8 cellular contexts compared by ENCODE assay signal in the genomic region with DNA sequence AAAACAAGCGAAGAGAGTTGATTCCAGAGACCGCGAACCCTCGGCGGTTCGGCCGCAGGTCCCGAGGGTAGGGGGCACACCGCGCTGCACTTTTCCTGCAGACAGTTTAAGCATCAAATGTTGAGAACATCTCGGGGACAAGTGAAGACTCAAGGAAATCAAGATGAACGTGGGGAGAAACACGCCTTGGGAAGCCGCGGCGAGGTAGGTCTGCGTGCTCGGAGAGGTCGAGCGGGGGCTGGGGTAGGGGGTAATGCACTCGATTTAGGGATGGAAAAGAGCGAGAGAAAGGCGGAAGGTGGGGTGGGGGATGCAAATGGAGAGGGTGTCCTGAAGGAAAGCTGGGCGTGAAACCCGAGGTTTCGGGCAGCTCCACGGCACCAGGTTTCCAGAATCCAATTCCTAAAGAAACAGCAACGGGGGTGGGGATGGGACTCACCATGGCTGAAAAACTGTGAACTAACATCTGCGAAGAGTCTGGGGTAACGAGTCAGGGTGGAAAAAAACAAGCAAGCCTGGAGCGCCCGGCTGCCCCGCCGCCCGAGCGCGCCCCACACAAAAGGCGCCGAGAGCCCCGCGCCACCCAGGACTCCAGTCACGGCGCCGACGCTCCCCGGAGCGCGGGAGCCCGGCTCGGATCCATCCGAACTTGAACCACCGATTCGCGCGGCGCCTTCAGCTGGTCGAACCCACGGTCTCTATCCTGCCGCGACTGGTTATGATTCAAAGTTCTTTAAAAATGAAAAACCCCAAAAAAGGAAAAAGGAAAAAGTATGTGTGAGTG. TPM values are rescaled to one million over a fixed set of nuclear protein-coding genes. Genes with fewer than 3 reads are reported as not detected.
A peak's percentile ranks its signal among the peaks of the same experiment; 100 is the strongest.
DNase-seq lines count a peak whose midpoint lies in the region; ATAC-seq, FAIRE-seq and TF ChIP-seq lines count a peak whose summit lies in the region.

No MANE protein-coding gene starts in this region.

- H3K4me1 ChIP-seq in keratinocyte (ENCODE audit: control insufficient read depth, extremely low read depth, insufficient read depth, low read length) (peaks cover 9% of the 10 kb centered on the region), suprapubic skin (peaks cover 52% of the 10 kb centered on the region)

- peak overlapping the region; percentile 83 for H3K4me3 Mint-ChIP-seq in activated naive CD4-positive, alpha-beta T cell treated with anti-CD3 and anti-CD28 coated beads for 36 hours
- peak overlapping the region; percentile 88 for H3K4me3 Mint-ChIP-seq in activated T-helper 2 cell treated with anti-CD3 and anti-CD28 coated beads, Interferon-gamma antibody, Interleukin-2, Interleukin-4, amounts not matched to agents 10 μg/mL and 5 μg/mL and 100 μg/mL, durations not matched to agents 14 hours and 24 hours and 36 hours (ENCODE audit: low read depth)

- dilution Hi-C loops in keratinocyte (cut with MboI; ENCODE audit: extremely low pct_ligation_motif_present, low sequenced_read_pairs): no loop called here

- peaks cover 27% of the 10 kb centered on the region for H4K20me1 ChIP-seq in keratinocyte (ENCODE audit: control insufficient read depth, extremely low read depth, insufficient read depth, low read length)

- H3K4me2 ChIP-seq in keratinocyte (ENCODE audit: control insufficient read depth, extremely low read depth, insufficient read depth, low read depth, low read length): peak overlapping the region; percentile 62

- TF ChIP-seq POLR2A in suprapubic skin (IDR thresholded peaks at IDR 0.05): no peak

- TF ChIP-seq EP300 in suprapubic skin (IDR thresholded peaks at IDR 0.05): no peak

- intact Hi-C loops in activated naive CD4-positive, alpha-beta T cell treated with anti-CD3 and anti-CD28 coated beads for 36 hours (cut with micrococcal nuclease): no loop called here
- intact Hi-C loops in activated T-helper 2 cell treated with anti-CD3 and anti-CD28 coated beads, Interferon-gamma antibody, Interleukin-2, Interleukin-4, amounts not matched to agents 10 μg/mL and 5 μg/mL and 100 μg/mL, durations not matched to agents 14 hours and 24 hours and 36 hours (cut with micrococcal nuclease): loop anchor here (1.0 to 5.0 kb wide), 4 partner anchors 15 to 476 kb away; partner anchors contain the start of gene SYCP2L

- H3K27me3 ChIP-seq in keratinocyte (ENCODE audit: control insufficient read depth, extremely low read depth, insufficient read depth, low read length) (no peaks in the 10 kb centered on the region), suprapubic skin (peaks cover 78% of the 10 kb centered on the region)

- DNase-seq in activated naive CD4-positive, alpha-beta T cell treated with anti-CD3 and anti-CD28 coated beads for 36 hours: no peak
- no peak for DNase-seq in activated naive CD4-positive, alpha-beta T cell treated with Interleukin-2 at 50 U/mL for 16 hours
- DNase-seq in activated T-helper 2 cell treated with anti-CD3 and anti-CD28 coated beads, Interferon-gamma antibody, Interleukin-2, Interleukin-4, amounts not matched to agents 10 μg/mL and 5 μg/mL and 100 μg/mL, durations not matched to agents 14 hours and 24 hours and 36 hours (ENCODE audit: low spot score): no peak
- DNase-seq in keratinocyte (ENCODE audit: low read depth, low spot score) (no peak), suprapubic skin (ENCODE audit: low spot score in 2 of 2) (no peak), D721Med (ENCODE audit: insufficient read length, low spot score) (no peak)

- H3K4me3 ChIP-seq in keratinocyte (ENCODE audit: control insufficient read depth in 2 of 3, extremely low read depth in 1 of 3, insufficient read depth in 2 of 3, low read depth in 1 of 3, low read length in 3 of 3): peak overlapping the region; percentile 65 to 99 (median 98)
- H3K4me3 ChIP-seq in suprapubic skin: peak overlapping the region; percentile 83

- H3K27me3 Mint-ChIP-seq in activated naive CD4-positive, alpha-beta T cell treated with anti-CD3 and anti-CD28 coated beads for 36 hours (ENCODE audit: low read depth): peaks cover 84% of the 10 kb centered on the region
- peaks cover 88% of the 10 kb centered on the region for H3K27me3 Mint-ChIP-seq in activated T-helper 2 cell treated with anti-CD3 and anti-CD28 coated beads, Interferon-gamma antibody, Interleukin-2, Interleukin-4, amounts not matched to agents 10 μg/mL and 5 μg/mL and 100 μg/mL, durations not matched to agents 14 hours and 24 hours and 36 hours (ENCODE audit: low read depth)

- no peak overlapping the region for H3K27ac Mint-ChIP-seq in activated naive CD4-positive, alpha-beta T cell treated with anti-CD3 and anti-CD28 coated beads for 36 hours
- peak overlapping the region; percentile 81 for H3K27ac Mint-ChIP-seq in activated T-helper 2 cell treated with anti-CD3 and anti-CD28 coated beads, Interferon-gamma antibody, Interleukin-2, Interleukin-4, amounts not matched to agents 10 μg/mL and 5 μg/mL and 100 μg/mL, durations not matched to agents 14 hours and 24 hours and 36 hours

- H2AFZ ChIP-seq in keratinocyte (ENCODE audit: control insufficient read depth, low read length): no peak overlapping the region

- H3K9me3 ChIP-seq in keratinocyte (ENCODE audit: control insufficient read depth, low read depth, low read length) (no peaks in the 10 kb centered on the region), suprapubic skin (no peaks in the 10 kb centered on the region)

- peaks cover 97% of the 10 kb centered on the region for H3K79me2 ChIP-seq in keratinocyte (ENCODE audit: control insufficient read depth, insufficient read depth, low read length)

- H3K36me3 Mint-ChIP-seq in activated naive CD4-positive, alpha-beta T cell treated with anti-CD3 and anti-CD28 coated beads for 36 hours (ENCODE audit: low read depth): peaks cover 1% of the 10 kb centered on the region
- peaks cover 10% of the 10 kb centered on the region for H3K36me3 Mint-ChIP-seq in activated T-helper 2 cell treated with anti-CD3 and anti-CD28 coated beads, Interferon-gamma antibody, Interleukin-2, Interleukin-4, amounts not matched to agents 10 μg/mL and 5 μg/mL and 100 μg/mL, durations not matched to agents 14 hours and 24 hours and 36 hours (ENCODE audit: low read depth)

- CTCF ChIA-PET in activated naive CD4-positive, alpha-beta T cell treated with anti-CD3 and anti-CD28 coated beads for 36 hours (lab: Charles Lee): no interaction called here

- peaks cover 42% of the 10 kb centered on the region for H3K4me1 Mint-ChIP-seq in activated naive CD4-positive, alpha-beta T cell treated with anti-CD3 and anti-CD28 coated beads for 36 hours (ENCODE audit: low read depth)
- H3K4me1 Mint-ChIP-seq in activated T-helper 2 cell treated with anti-CD3 and anti-CD28 coated beads, Interferon-gamma antibody, Interleukin-2, Interleukin-4, amounts not matched to agents 10 μg/mL and 5 μg/mL and 100 μg/mL, durations not matched to agents 14 hours and 24 hours and 36 hours (ENCODE audit: low read depth): peaks cover 27% of the 10 kb centered on the region

- peak overlapping the region; percentile 100 for H3K9ac ChIP-seq in keratinocyte (ENCODE audit: control insufficient read depth, extremely low read depth, insufficient read depth, low read length)

- ATAC-seq in GM21619 (IDR thresholded peaks at IDR 0.05; ENCODE audit: unreplicated experiment) (no peak), HG03196 (IDR thresholded peaks at IDR 0.05; ENCODE audit: unreplicated experiment) (no peak)

- H3K9me3 Mint-ChIP-seq in activated naive CD4-positive, alpha-beta T cell treated with anti-CD3 and anti-CD28 coated beads for 36 hours: peaks cover 11% of the 10 kb centered on the region
- peaks cover 6% of the 10 kb centered on the region for H3K9me3 Mint-ChIP-seq in activated T-helper 2 cell treated with anti-CD3 and anti-CD28 coated beads, Interferon-gamma antibody, Interleukin-2, Interleukin-4, amounts not matched to agents 10 μg/mL and 5 μg/mL and 100 μg/mL, durations not matched to agents 14 hours and 24 hours and 36 hours

- TF ChIP-seq CTCF in keratinocyte (optimal IDR thresholded peaks at IDR 0.05 in 1 of 3, IDR thresholded peaks at IDR 0.05 in 1 of 3, conservative IDR thresholded peaks at IDR 0.05 in 1 of 3; ENCODE audit: extremely low read depth in 1 of 3, insufficient read depth in 2 of 3, low read length in 3 of 3) (no peak), suprapubic skin (IDR thresholded peaks at IDR 0.05) (no peak), D721Med (IDR thresholded peaks at IDR 0.05; ENCODE audit: insufficient read depth, missing control alignments) (no peak)

- no peaks in the 10 kb centered on the region for H3K9me1 ChIP-seq in keratinocyte (ENCODE audit: control insufficient read depth, extremely low read depth, insufficient read depth, low read length)

- WGBS in suprapubic skin: 5% methylated on average over 60 of the region's 60 CpGs

- H3K27ac ChIP-seq in keratinocyte (ENCODE audit: control insufficient read depth, insufficient read depth, low read length) (peak overlapping the region; percentile 100), suprapubic skin (peak overlapping the region; percentile 98)

- H3K36me3 ChIP-seq in keratinocyte (ENCODE audit: control insufficient read depth in 2 of 2, extremely low read depth in 1 of 2, insufficient read depth in 2 of 2, low read length in 2 of 2) (peaks cover 6 to 38% of the 10 kb centered on the region in 2 experiments), suprapubic skin (no peaks in the 10 kb centered on the region)

- FAIRE-seq in keratinocyte (lab: Jason Lieb, UNC) (no peak), D721Med (lab: Jason Lieb, UNC) (no peak)

RNA-seq across cellular contexts. Expression of gene TFAP2A, which starts 3.6 kb away (rescaled TPM):
- under 1 TPM in 1 of 2 experiments, not detected in 1; 0.30 TPM for total RNA-seq in activated naive CD4-positive, alpha-beta T cell treated with anti-CD3 and anti-CD28 coated beads for 36 hours
- total RNA-seq in activated T-helper 2 cell treated with anti-CD3 and anti-CD28 coated beads, Interferon-gamma antibody, Interleukin-2, Interleukin-4, amounts not matched to agents 10 μg/mL and 5 μg/mL and 100 μg/mL, durations not matched to agents 14 hours and 24 hours and 36 hours: 0.23 TPM in 1 of 2 replicates, not detected in the other
- polyA plus RNA-seq in keratinocyte: 25.5 to 30.2 TPM (median 27.7 TPM) in 3 replicates
- 88.1 TPM for polyA plus RNA-seq in keratinocyte (2011; ENCODE audit: low read depth)
- 28.5 and 39.0 TPM in 2 replicates for polyA plus RNA-seq in keratinocyte (2011; cell fraction: cytosol; rRNA removed)
- 104 and 128 TPM in 2 replicates for polyA plus RNA-seq in keratinocyte (2011; cell fraction: nucleus; rRNA removed)
- 64.1 and 117 TPM in 2 replicates for polyA plus RNA-seq in keratinocyte (2012; ENCODE audit: low replicate concordance)
- polyA minus RNA-seq in keratinocyte: 26.9 to 42.3 TPM (median 32.3 TPM) in 3 replicates
- 55.2 TPM for polyA minus RNA-seq in keratinocyte (2011; cell fraction: cytosol; rRNA and poly(A)+ RNA removed)
- 65.1 and 87.0 TPM in 2 replicates for polyA minus RNA-seq in keratinocyte (2011; cell fraction: nucleus; rRNA and poly(A)+ RNA removed)
- 100 to 1,000 TPM in 1 of 4 donors, 10 to 100 TPM in 3; 86.7 to 135 (median 91.9) TPM for total RNA-seq in suprapubic skin

Comparison
In these comparisons a context has a peak if more than half of its experiments do, and no peak if none do; other contexts are left out.
1. RNA of gene TFAP2A, which starts 3.6 kb away (total RNA-seq): 86.7 to 135 TPM in suprapubic skin; 0.30 TPM in activated naive CD4-positive, alpha-beta T cell treated with anti-CD3 and anti-CD28 coated beads for 36 hours and 0.23 TPM in activated T-helper 2 cell treated with anti-CD3 and anti-CD28 coated beads, Interferon-gamma antibody, Interleukin-2, Interleukin-4, amounts not matched to agents 10 μg/mL and 5 μg/mL and 100 μg/mL, durations not matched to agents 14 hours and 24 hours and 36 hours; every median in the first group is over 10 times any median in the second.